ENCODE assay signal across 1 cellular context in the genomic region with DNA sequence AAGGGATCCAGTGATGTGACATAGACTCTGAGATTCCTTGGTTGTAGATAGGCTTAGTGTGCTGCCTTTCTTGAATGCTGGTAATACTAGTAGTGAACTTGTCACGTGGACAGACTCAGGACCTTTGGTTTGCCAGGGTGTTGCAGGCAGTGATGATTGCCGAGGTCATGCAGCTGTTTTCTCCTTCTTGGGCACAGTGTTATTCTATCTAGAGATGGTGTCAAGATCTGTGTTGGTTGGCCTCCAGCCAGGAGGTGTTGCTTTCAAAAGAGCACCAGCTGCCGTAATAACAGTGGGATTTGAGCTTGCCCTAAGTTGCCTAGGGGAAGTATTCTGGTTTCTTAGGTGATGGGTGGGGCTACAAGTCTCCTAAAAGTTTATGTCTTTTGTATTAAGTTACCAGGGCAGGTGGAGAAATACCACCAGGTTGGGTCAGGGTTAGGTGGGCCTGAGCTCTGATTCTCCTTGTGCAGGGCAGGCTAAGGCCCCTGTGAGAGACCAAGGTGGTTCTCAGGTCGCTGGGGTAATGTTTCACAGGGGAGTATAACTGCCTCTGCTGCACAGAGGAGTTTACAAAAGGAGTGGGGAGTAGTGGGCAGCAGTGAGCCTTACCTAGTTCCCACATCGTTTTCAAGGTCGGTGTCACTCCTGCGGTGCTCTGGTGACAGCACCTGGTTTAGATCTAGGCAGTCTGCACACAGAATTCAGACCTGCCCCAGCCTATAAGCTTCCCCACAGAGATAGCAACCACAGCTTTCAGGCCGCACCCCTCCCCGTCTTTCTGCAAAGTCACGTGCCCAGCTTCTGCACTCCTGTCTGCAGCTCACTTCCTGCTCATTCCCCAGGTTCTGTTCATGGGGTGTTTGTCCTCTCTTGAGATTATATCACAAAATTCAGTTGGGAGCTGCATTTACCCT.
TF ChIP-seq lines count a peak whose summit lies in the region.

No MANE protein-coding gene starts in this region.

TF ChIP-seq in HEK293, 187 proteins besides CTCF, POLR2A, EP300 and RAD21 (continued from another document and continues in another):
- TF ChIP-seq, protein P1, sequence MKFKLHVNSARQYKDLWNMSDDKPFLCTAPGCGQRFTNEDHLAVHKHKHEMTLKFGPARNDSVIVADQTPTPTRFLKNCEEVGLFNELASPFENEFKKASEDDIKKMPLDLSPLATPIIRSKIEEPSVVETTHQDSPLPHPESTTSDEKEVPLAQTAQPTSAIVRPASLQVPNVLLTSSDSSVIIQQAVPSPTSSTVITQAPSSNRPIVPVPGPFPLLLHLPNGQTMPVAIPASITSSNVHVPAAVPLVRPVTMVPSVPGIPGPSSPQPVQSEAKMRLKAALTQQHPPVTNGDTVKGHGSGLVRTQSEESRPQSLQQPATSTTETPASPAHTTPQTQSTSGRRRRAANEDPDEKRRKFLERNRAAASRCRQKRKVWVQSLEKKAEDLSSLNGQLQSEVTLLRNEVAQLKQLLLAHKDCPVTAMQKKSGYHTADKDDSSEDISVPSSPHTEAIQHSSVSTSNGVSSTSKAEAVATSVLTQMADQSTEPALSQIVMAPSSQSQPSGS (tag by site-specific recombination; IDR thresholded peaks at IDR 0.05; ENCODE audit: low read depth), result no peak
- no peak for TF ChIP-seq GLI4 (tag by site-specific recombination; IDR thresholded peaks at IDR 0.05)
- peak; percentile 20; the same call in 1 of the 2 replicates for TF ChIP-seq MZF1 (tag by site-specific recombination; IDR thresholded peaks at IDR 0.05; ENCODE audit: borderline replicate concordance)
- TF ChIP-seq MYNN (tag by site-specific recombination; IDR thresholded peaks at IDR 0.05; ENCODE audit: borderline replicate concordance), result no peak; the same call in 1 of the 2 replicates
- TF ChIP-seq, protein P2, sequence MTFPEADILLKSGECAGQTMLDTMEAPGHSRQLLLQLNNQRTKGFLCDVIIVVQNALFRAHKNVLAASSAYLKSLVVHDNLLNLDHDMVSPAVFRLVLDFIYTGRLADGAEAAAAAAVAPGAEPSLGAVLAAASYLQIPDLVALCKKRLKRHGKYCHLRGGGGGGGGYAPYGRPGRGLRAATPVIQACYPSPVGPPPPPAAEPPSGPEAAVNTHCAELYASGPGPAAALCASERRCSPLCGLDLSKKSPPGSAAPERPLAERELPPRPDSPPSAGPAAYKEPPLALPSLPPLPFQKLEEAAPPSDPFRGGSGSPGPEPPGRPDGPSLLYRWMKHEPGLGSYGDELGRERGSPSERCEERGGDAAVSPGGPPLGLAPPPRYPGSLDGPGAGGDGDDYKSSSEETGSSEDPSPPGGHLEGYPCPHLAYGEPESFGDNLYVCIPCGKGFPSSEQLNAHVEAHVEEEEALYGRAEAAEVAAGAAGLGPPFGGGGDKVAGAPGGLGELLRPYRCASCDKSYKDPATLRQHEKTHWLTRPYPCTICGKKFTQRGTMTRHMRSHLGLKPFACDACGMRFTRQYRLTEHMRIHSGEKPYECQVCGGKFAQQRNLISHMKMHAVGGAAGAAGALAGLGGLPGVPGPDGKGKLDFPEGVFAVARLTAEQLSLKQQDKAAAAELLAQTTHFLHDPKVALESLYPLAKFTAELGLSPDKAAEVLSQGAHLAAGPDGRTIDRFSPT (tag by site-specific recombination; IDR thresholded peaks at IDR 0.05), result no peak
- TF ChIP-seq WT1 (tag by site-specific recombination; IDR thresholded peaks at IDR 0.05), result peak; percentile 76; the same call in 1 of the 2 replicates
- TF ChIP-seq, protein P3, sequence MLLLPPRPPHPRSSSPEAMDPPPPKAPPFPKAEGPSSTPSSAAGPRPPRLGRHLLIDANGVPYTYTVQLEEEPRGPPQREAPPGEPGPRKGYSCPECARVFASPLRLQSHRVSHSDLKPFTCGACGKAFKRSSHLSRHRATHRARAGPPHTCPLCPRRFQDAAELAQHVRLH (tag by site-specific recombination; IDR thresholded peaks at IDR 0.05), result no peak; the same call in 1 of the 2 replicates
- TF ChIP-seq ZNF274 (IDR thresholded peaks at IDR 0.05; ENCODE audit: low read length), result no peak
- no peak for TF ChIP-seq ZNF274 (tag by site-specific recombination; IDR thresholded peaks at IDR 0.05; ENCODE audit: borderline replicate concordance)
- TF ChIP-seq ZNF571 (tag by site-specific recombination; IDR thresholded peaks at IDR 0.05), result no peak
- TF ChIP-seq ZNF670 (tag by site-specific recombination; IDR thresholded peaks at IDR 0.05; ENCODE audit: low read depth), result no peak
- TF ChIP-seq YY1 (tag by site-specific recombination; IDR thresholded peaks at IDR 0.05), result no peak
- TF ChIP-seq ZNF791 (tag by site-specific recombination; IDR thresholded peaks at IDR 0.05), result no peak
- TF ChIP-seq, protein P4, sequence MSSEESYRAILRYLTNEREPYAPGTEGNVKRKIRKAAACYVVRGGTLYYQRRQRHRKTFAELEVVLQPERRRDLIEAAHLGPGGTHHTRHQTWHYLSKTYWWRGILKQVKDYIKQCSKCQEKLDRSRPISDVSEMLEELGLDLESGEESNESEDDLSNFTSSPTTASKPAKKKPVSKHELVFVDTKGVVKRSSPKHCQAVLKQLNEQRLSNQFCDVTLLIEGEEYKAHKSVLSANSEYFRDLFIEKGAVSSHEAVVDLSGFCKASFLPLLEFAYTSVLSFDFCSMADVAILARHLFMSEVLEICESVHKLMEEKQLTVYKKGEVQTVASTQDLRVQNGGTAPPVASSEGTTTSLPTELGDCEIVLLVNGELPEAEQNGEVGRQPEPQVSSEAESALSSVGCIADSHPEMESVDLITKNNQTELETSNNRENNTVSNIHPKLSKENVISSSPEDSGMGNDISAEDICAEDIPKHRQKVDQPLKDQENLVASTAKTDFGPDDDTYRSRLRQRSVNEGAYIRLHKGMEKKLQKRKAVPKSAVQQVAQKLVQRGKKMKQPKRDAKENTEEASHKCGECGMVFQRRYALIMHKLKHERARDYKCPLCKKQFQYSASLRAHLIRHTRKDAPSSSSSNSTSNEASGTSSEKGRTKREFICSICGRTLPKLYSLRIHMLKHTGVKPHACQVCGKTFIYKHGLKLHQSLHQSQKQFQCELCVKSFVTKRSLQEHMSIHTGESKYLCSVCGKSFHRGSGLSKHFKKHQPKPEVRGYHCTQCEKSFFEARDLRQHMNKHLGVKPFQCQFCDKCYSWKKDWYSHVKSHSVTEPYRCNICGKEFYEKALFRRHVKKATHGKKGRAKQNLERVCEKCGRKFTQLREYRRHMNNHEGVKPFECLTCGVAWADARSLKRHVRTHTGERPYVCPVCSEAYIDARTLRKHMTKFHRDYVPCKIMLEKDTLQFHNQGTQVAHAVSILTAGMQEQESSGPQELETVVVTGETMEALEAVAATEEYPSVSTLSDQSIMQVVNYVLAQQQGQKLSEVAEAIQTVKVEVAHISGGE (tag by site-specific recombination; conservative IDR thresholded peaks at IDR 0.05; ENCODE audit: low read depth), result peak; percentile 35
- TF ChIP-seq ZEB2 (tag by site-specific recombination; IDR thresholded peaks at IDR 0.05), result no peak
- TF ChIP-seq ZNF394 (tag by site-specific recombination; IDR thresholded peaks at IDR 0.05; ENCODE audit: borderline replicate concordance), result no peak
- TF ChIP-seq ZXDB (tag by site-specific recombination; IDR thresholded peaks at IDR 0.05), result peak; percentile 47; the same call in 1 of the 2 replicates
- TF ChIP-seq HOXA7 (CRISPR knock-in tag; IDR thresholded peaks at IDR 0.05; ENCODE audit: borderline replicate concordance), result no peak
- TF ChIP-seq, protein P5, sequence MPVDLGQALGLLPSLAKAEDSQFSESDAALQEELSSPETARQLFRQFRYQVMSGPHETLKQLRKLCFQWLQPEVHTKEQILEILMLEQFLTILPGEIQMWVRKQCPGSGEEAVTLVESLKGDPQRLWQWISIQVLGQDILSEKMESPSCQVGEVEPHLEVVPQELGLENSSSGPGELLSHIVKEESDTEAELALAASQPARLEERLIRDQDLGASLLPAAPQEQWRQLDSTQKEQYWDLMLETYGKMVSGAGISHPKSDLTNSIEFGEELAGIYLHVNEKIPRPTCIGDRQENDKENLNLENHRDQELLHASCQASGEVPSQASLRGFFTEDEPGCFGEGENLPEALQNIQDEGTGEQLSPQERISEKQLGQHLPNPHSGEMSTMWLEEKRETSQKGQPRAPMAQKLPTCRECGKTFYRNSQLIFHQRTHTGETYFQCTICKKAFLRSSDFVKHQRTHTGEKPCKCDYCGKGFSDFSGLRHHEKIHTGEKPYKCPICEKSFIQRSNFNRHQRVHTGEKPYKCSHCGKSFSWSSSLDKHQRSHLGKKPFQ (tag by site-specific recombination; IDR thresholded peaks at IDR 0.05), result no peak
- TF ChIP-seq, protein P6, sequence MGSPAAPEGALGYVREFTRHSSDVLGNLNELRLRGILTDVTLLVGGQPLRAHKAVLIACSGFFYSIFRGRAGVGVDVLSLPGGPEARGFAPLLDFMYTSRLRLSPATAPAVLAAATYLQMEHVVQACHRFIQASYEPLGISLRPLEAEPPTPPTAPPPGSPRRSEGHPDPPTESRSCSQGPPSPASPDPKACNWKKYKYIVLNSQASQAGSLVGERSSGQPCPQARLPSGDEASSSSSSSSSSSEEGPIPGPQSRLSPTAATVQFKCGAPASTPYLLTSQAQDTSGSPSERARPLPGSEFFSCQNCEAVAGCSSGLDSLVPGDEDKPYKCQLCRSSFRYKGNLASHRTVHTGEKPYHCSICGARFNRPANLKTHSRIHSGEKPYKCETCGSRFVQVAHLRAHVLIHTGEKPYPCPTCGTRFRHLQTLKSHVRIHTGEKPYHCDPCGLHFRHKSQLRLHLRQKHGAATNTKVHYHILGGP (tag by site-specific recombination; IDR thresholded peaks at IDR 0.05), result no peak
- 0 out of 2 replicates have a peak, but pooled peaks have one; percentile 42 for TF ChIP-seq IKZF3 (tag by site-specific recombination; IDR thresholded peaks at IDR 0.05)
- TF ChIP-seq ZNF747 (tag by site-specific recombination; IDR thresholded peaks at IDR 0.05), result no peak
- peak; percentile 95 for TF ChIP-seq ZBTB17 (tag by site-specific recombination; IDR thresholded peaks at IDR 0.05)
- TF ChIP-seq YY2 (tag by site-specific recombination; IDR thresholded peaks at IDR 0.05), result no peak
- TF ChIP-seq, protein P7, sequence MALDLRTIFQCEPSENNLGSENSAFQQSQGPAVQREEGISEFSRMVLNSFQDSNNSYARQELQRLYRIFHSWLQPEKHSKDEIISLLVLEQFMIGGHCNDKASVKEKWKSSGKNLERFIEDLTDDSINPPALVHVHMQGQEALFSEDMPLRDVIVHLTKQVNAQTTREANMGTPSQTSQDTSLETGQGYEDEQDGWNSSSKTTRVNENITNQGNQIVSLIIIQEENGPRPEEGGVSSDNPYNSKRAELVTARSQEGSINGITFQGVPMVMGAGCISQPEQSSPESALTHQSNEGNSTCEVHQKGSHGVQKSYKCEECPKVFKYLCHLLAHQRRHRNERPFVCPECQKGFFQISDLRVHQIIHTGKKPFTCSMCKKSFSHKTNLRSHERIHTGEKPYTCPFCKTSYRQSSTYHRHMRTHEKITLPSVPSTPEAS (tag by site-specific recombination; IDR thresholded peaks at IDR 0.05), result no peak
- TF ChIP-seq ZNF169 (tag by site-specific recombination; IDR thresholded peaks at IDR 0.05), result no peak
- TF ChIP-seq ZNF214 (tag by site-specific recombination; IDR thresholded peaks at IDR 0.05; ENCODE audit: borderline replicate concordance), result no peak
- TF ChIP-seq ZNF785 (tag by site-specific recombination; IDR thresholded peaks at IDR 0.05), result no peak
- TF ChIP-seq, protein P8, sequence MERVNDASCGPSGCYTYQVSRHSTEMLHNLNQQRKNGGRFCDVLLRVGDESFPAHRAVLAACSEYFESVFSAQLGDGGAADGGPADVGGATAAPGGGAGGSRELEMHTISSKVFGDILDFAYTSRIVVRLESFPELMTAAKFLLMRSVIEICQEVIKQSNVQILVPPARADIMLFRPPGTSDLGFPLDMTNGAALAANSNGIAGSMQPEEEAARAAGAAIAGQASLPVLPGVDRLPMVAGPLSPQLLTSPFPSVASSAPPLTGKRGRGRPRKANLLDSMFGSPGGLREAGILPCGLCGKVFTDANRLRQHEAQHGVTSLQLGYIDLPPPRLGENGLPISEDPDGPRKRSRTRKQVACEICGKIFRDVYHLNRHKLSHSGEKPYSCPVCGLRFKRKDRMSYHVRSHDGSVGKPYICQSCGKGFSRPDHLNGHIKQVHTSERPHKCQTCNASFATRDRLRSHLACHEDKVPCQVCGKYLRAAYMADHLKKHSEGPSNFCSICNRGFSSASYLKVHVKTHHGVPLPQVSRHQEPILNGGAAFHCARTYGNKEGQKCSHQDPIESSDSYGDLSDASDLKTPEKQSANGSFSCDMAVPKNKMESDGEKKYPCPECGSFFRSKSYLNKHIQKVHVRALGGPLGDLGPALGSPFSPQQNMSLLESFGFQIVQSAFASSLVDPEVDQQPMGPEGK (tag by site-specific recombination; IDR thresholded peaks at IDR 0.05), result peak; percentile 27; the same call in 1 of the 2 replicates
- no peak for TF ChIP-seq ZNF776 (tag by site-specific recombination; IDR thresholded peaks at IDR 0.05; ENCODE audit: borderline replicate concordance)
- TF ChIP-seq SETDB1 (IDR thresholded peaks at IDR 0.05; ENCODE audit: insufficient read length, low read length), result no peak
- no peak for TF ChIP-seq ZNF416 (tag by site-specific recombination; IDR thresholded peaks at IDR 0.05)
- TF ChIP-seq, protein P9, sequence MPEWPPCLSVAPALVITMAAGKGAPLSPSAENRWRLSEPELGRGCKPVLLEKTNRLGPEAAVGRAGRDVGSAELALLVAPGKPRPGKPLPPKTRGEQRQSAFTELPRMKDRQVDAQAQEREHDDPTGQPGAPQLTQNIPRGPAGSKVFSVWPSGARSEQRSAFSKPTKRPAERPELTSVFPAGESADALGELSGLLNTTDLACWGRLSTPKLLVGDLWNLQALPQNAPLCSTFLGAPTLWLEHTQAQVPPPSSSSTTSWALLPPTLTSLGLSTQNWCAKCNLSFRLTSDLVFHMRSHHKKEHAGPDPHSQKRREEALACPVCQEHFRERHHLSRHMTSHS (tag by site-specific recombination; IDR thresholded peaks at IDR 0.05), result no peak
- TF ChIP-seq ZNF768 (tag by site-specific recombination; IDR thresholded peaks at IDR 0.05), result no peak
- TF ChIP-seq, protein P10, sequence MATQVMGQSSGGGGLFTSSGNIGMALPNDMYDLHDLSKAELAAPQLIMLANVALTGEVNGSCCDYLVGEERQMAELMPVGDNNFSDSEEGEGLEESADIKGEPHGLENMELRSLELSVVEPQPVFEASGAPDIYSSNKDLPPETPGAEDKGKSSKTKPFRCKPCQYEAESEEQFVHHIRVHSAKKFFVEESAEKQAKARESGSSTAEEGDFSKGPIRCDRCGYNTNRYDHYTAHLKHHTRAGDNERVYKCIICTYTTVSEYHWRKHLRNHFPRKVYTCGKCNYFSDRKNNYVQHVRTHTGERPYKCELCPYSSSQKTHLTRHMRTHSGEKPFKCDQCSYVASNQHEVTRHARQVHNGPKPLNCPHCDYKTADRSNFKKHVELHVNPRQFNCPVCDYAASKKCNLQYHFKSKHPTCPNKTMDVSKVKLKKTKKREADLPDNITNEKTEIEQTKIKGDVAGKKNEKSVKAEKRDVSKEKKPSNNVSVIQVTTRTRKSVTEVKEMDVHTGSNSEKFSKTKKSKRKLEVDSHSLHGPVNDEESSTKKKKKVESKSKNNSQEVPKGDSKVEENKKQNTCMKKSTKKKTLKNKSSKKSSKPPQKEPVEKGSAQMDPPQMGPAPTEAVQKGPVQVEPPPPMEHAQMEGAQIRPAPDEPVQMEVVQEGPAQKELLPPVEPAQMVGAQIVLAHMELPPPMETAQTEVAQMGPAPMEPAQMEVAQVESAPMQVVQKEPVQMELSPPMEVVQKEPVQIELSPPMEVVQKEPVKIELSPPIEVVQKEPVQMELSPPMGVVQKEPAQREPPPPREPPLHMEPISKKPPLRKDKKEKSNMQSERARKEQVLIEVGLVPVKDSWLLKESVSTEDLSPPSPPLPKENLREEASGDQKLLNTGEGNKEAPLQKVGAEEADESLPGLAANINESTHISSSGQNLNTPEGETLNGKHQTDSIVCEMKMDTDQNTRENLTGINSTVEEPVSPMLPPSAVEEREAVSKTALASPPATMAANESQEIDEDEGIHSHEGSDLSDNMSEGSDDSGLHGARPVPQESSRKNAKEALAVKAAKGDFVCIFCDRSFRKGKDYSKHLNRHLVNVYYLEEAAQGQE (tag by site-specific recombination; IDR thresholded peaks at IDR 0.05), result no peak
- TF ChIP-seq ZFP37 (tag by site-specific recombination; IDR thresholded peaks at IDR 0.05), result no peak
